Comparison of ENCODE assay signal across 9 cellular contexts in genomic region chr17:28896491-28896883, GRCh38. TPM values are rescaled to one million over a fixed set of nuclear protein-coding genes. Genes with fewer than 3 reads are reported as not detected.
DNase-seq lines count a peak whose midpoint lies in the region; ATAC-seq and TF ChIP-seq lines count a peak whose summit lies in the region.
"Had no signal": no experiment of that assay in that cellular context is flagged by ENCODE, and none has a peak within 500 bp of the region (broad histone marks: within the 10 kb centered on the region; RNA-seq: fewer than 3 reads in every experiment).

No MANE protein-coding gene starts in this region.

- peak overlapping the region; percentile 90; the same call in 1 of the 2 replicates for H3K27ac ChIP-seq in HEK293 (ENCODE audit: extremely low read depth, low read depth, low read length)
- peak overlapping the region; percentile 22 for H3K27ac ChIP-seq in right cardiac atrium (ENCODE audit: low read length)
- no peak overlapping the region for H3K27ac ChIP-seq in smooth muscle cell (ENCODE audit: low read depth)

- CTCF ChIA-PET in HEK293 (lab: Yijun Ruan, JAX), result interaction anchor here (0.7 to 18.6 kb wide), 7 partner anchors 15 to 169 kb away, joined by 3 to 142 read pairs (median 3); partner anchors contain the start of genes NEK8 and TLCD1

- DNase-seq in right cardiac atrium (no peak), smooth muscle cell (lab: John Stamatoyannopoulos, UW; ENCODE audit: unreplicated experiment) (no peak), cerebellar cortex (ENCODE audit: low spot score) (no peak), medulla oblongata (ENCODE audit: extremely low spot score) (no peak), foreskin melanocyte (no peak)
- DNase-seq: NCI-H2029 treated with DMSO at 0.1 percent for 48 hours had no signal

- H3K4me3 ChIP-seq in HEK293 (ENCODE audit: low read depth, low read length) (peak overlapping the region; percentile 88), WI38 (ENCODE audit: low read depth, low read length) (peak overlapping the region; percentile 87), right cardiac atrium (ENCODE audit: low read length) (peak overlapping the region; percentile 66), smooth muscle cell (peak overlapping the region; percentile 94)

- H3K9me3 ChIP-seq in HEK293 (ENCODE audit: control insufficient read depth, insufficient read depth, low read depth, low read length) (no peaks in the 10 kb centered on the region), right cardiac atrium (ENCODE audit: control insufficient read depth, low read length) (no peaks in the 10 kb centered on the region), smooth muscle cell (replicated peaks; ENCODE audit: low read depth) (no peaks in the 10 kb centered on the region)

- ATAC-seq in right cardiac atrium (no peak), HG02973 (IDR thresholded peaks at IDR 0.05; ENCODE audit: unreplicated experiment) (no peak)

- peak overlapping the region; percentile 99 for H3K4me2 ChIP-seq in smooth muscle cell

- POLR2A ChIA-PET in HEK293 (lab: Yijun Ruan, JAX), result interaction anchor here (0.6 to 2.6 kb wide), 7 partner anchors 11 to 185 kb away, joined by 3 to 12 read pairs (median 4); partner anchors contain the start of genes FAM222B, PHF12 and PROCA1

- H3K36me3 ChIP-seq in HEK293 (ENCODE audit: control insufficient read depth in 2 of 2, insufficient read depth in 1 of 2, low read length in 2 of 2), result peaks cover 0 to 22% of the 10 kb centered on the region in 2 experiments; a peak in 2 of 3 replicates
- H3K36me3 ChIP-seq in smooth muscle cell (ENCODE audit: low read depth), result no peaks in the 10 kb centered on the region

- intact Hi-C loops in right cardiac atrium (cut with DNase I), result loop anchor here in 2 of 4 donors (5.0 to 10.0 kb wide), 2 partner anchors 54 to 132 kb away; partner anchors contain the start of gene FAM222B (in 1 of the 2)

- WGBS in right cardiac atrium, result 23% methylated on average over 5 of the region's 5 CpGs
- WGBS in smooth muscle cell (ENCODE audit: low lambda C conversion rate), result 9% methylated on average over 5 of the region's 5 CpGs

- TF ChIP-seq CTCF in HEK293 (tag by site-specific recombination; IDR thresholded peaks at IDR 0.05), result no peak
- TF ChIP-seq CTCF in WI38 (IDR thresholded peaks at IDR 0.05; ENCODE audit: low read depth, low read length), result no peak
- TF ChIP-seq CTCF in smooth muscle cell (IDR thresholded peaks at IDR 0.05; ENCODE audit: borderline replicate concordance, insufficient read depth, poor library complexity, severe bottlenecking), result no peak

- peaks cover 9% of the 10 kb centered on the region; the same call in 1 of the 2 replicates for H3K4me1 ChIP-seq in HEK293 (ENCODE audit: control insufficient read depth, insufficient read depth, low read length)
- H3K4me1 ChIP-seq in right cardiac atrium (ENCODE audit: control insufficient read depth, insufficient read depth, low read length), result peaks cover 12% of the 10 kb centered on the region
- H3K4me1 ChIP-seq in smooth muscle cell (ENCODE audit: low read depth), result peaks cover 13% of the 10 kb centered on the region

- H3K27me3 ChIP-seq in right cardiac atrium (ENCODE audit: control insufficient read depth, insufficient read depth) (no peaks in the 10 kb centered on the region), smooth muscle cell (ENCODE audit: low read depth) (no peaks in the 10 kb centered on the region)

- no peak overlapping the region for H2AFZ ChIP-seq in smooth muscle cell (ENCODE audit: low read depth)

- H3F3A ChIP-seq in smooth muscle cell (ENCODE audit: low read depth), result peaks cover 16% of the 10 kb centered on the region

- H4K20me1 ChIP-seq in smooth muscle cell (ENCODE audit: low read depth), result peaks cover 11% of the 10 kb centered on the region

- no peak overlapping the region for H3K9ac ChIP-seq in smooth muscle cell (ENCODE audit: low read depth)

- H3K79me2 ChIP-seq in smooth muscle cell (ENCODE audit: low read depth), result peaks cover 19% of the 10 kb centered on the region

TF ChIP-seq in HEK293, 187 proteins besides CTCF, POLR2A, EP300 and RAD21:
- TF ChIP-seq ZXDB (tag by site-specific recombination; IDR thresholded peaks at IDR 0.05) (no peak), IKZF3 (tag by site-specific recombination; IDR thresholded peaks at IDR 0.05) (peak; percentile 9; the same call in 1 of the 2 replicates)

RNA-seq across cellular contexts. Expression of gene FLOT2, which starts 1.0 kb away (rescaled TPM):
- total RNA-seq in right cardiac atrium (10 to 100 TPM; 70.5 to 89.4 (median 79.4) TPM), smooth muscle cell (18.1 and 20.1 TPM in 2 replicates)
- polyA plus RNA-seq in right cardiac atrium (45.1 TPM), smooth muscle cell (40.1 and 58.3 TPM in 2 replicates)

RNA-seq across cellular contexts. Expression of gene DHRS13, which starts 6.4 kb away (rescaled TPM):
- total RNA-seq in right cardiac atrium (1 to 10 TPM; 2.1 to 3.3 (median 2.5) TPM), smooth muscle cell (6.0 and 8.2 TPM in 2 replicates)
- polyA plus RNA-seq in right cardiac atrium (2.3 TPM), smooth muscle cell (10.1 and 10.5 TPM in 2 replicates)

RNA-seq across cellular contexts. Expression of gene ERAL1, which starts 41.7 kb away (rescaled TPM):
- total RNA-seq in right cardiac atrium, result 10 to 100 TPM; 25.9 to 30.1 (median 28.3) TPM
- polyA plus RNA-seq in right cardiac atrium, result 29.3 TPM
- 30.0 and 37.6 TPM in 2 replicates for total RNA-seq in smooth muscle cell
- 58.9 and 59.3 TPM in 2 replicates for polyA plus RNA-seq in smooth muscle cell

RNA-seq across cellular contexts. Expression of gene FAM222B, which starts 53.9 kb away (rescaled TPM):
- 10 to 100 TPM; 15.3 to 19.6 (median 18.6) TPM for total RNA-seq in right cardiac atrium
- 11.9 TPM for polyA plus RNA-seq in right cardiac atrium
- total RNA-seq in smooth muscle cell, result 10.6 and 20.5 TPM in 2 replicates
- polyA plus RNA-seq in smooth muscle cell, result 28.0 and 35.9 TPM in 2 replicates

RNA-seq across cellular contexts. Expression of gene PHF12, which starts 54.8 kb away (rescaled TPM):
- 10 to 100 TPM; 20.8 to 25.4 (median 24.2) TPM for total RNA-seq in right cardiac atrium
- polyA plus RNA-seq in right cardiac atrium, result 10.8 TPM
- total RNA-seq in smooth muscle cell, result 17.8 and 18.9 TPM in 2 replicates
- polyA plus RNA-seq in smooth muscle cell, result 12.2 and 14.0 TPM in 2 replicates
